Comparison of ENCODE assay signal across 8 cellular contexts in the genomic region with DNA sequence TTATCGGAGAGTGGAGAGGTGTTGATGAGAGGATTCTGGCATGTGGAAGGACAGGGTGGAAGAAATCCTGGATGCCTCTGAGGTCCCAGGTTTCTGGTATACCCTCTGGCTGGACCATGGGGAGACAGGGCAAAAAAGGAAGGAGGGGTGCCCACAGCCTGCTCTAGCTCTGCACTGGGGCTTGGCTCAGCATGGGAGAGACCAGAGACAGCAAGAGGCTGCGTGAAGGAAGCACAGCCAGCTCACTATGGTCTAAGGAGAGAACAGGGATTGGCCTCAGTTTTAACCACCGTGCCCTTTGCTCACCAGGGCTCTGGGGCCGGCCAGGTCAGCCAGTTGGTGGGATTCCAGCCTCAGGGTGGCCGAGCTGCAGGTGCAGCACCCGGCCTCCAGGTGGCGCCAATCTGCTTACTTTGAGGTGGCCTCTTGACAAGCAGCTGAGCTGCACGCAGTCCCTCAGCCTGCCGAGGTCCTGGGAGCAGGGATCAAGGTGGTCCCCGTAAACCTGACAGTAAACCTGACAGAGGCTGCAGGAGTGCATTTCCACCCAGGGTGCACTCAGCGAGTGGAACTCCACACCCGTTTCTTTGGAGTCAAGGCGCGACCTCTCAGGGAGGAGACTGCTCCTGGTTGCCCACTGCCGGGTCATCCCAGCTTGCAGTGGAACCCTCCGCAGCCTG. TPM values are rescaled to one million over a fixed set of nuclear protein-coding genes. Genes with fewer than 3 reads are reported as not detected.
DNase-seq lines count a peak whose midpoint lies in the region; ATAC-seq and TF ChIP-seq lines count a peak whose summit lies in the region.

No MANE protein-coding gene starts in this region.

- TF ChIP-seq CTCF in GM10266 (IDR thresholded peaks at IDR 0.05; ENCODE audit: control insufficient read depth, insufficient read depth, low read depth, missing control alignments) = peak; percentile 96

- no peak overlapping the region for H3K9ac ChIP-seq in endocrine pancreas (ENCODE audit: control insufficient read depth, insufficient read depth, low read length)

- H3K27me3 ChIP-seq in endocrine pancreas (ENCODE audit: control insufficient read depth, insufficient read depth, low read length) = no peaks in the 10 kb centered on the region

- no peaks in the 10 kb centered on the region for H3K9me3 ChIP-seq in endocrine pancreas (ENCODE audit: control insufficient read depth, low read length)

- DNase-seq in GM10266 (ENCODE audit: extremely low spot score) (peak; percentile 85), NOMO-1 (lab: John Stamatoyannopoulos, UW; ENCODE audit: unreplicated experiment in 2 of 2) (peak; percentile 51 to 53), mucosa of gallbladder (ENCODE audit: low spot score) (peak; percentile 69)
- DNase-seq in activated CD8-positive, alpha-beta memory T cell treated with anti-CD3 and anti-CD28 coated beads for 48 hours (ENCODE audit: low read depth in 2 of 3, low spot score in 2 of 3) = peak in 2 of 3 experiments; percentile 44 to 59
- DNase-seq in stimulated activated CD8-positive, alpha-beta memory T cell treated with anti-CD3 and anti-CD28 coated beads, Interleukin-7, amount 100 ng/mL, for 1 hour (ENCODE audit: low read depth in 2 of 2) = peak; percentile 28 to 46

- H3K4me1 ChIP-seq in endocrine pancreas (ENCODE audit: control insufficient read depth, insufficient read depth, low read length) = no peaks in the 10 kb centered on the region

- ATAC-seq in HG03342 (IDR thresholded peaks at IDR 0.05; ENCODE audit: unreplicated experiment) = peak; percentile 48
- no peak for ATAC-seq in GM18868 (IDR thresholded peaks at IDR 0.05; ENCODE audit: unreplicated experiment)

- H3K36me3 ChIP-seq in endocrine pancreas (ENCODE audit: control insufficient read depth, insufficient read depth, low read length) = no peaks in the 10 kb centered on the region

- H3K4me3 ChIP-seq in endocrine pancreas (ENCODE audit: control insufficient read depth, insufficient read depth, low read length) = peak overlapping the region; percentile 52

RNA-seq across cellular contexts. Expression of a gene that starts 25.0 kb away (rescaled TPM):
- 65.1 TPM for total RNA-seq in mucosa of gallbladder
